In the genomic region with DNA sequence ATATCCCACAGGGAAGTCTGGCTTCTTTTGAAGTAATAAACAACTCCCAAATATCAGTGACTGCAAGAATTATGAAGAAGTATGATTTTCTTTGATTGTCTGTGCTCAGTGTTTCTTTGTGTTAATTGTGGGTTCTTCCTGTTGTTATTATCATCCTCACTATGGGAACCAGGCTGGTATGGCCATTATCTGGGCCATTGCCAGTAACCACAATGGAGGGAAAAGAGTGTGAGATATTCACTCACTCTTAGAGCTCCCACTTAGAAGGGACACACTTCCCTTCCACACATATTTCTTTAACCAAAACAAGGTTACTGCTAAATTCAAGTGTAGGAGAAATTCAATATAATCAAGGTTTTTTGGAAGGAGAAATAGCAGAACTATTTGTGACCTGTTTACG, we compare ENCODE assay signal across 19 cellular contexts.
"Had no signal": no experiment of that assay in that cellular context is flagged by ENCODE, and none has a peak within 500 bp of the region (broad histone marks: within the 10 kb centered on the region; RNA-seq: fewer than 3 reads in every experiment).

No MANE protein-coding gene starts in this region.

- DNase-seq: activated CD4-positive, alpha-beta memory T cell treated with anti-CD3 and anti-CD28 coated beads, Interleukin-2, amount 10 ng/mL, durations not matched to agents 7 days and 5 days; activated CD4-positive, alpha-beta T cell treated with anti-CD3 and anti-CD28 coated beads for 36 hours; activated naive CD4-positive, alpha-beta T cell treated with anti-CD3 and anti-CD28 coated beads, Interleukin-2, amount 10 ng/mL, durations not matched to agents 7 days and 5 days; activated T-cell treated with anti-CD3 and anti-CD28 coated beads, Interleukin-2, amount 50 U/mL, for 24 hours; body of pancreas; effector CD8-positive, alpha-beta T cell; esophagus squamous epithelium; glutamatergic neuron; hypothalamus; kidney; left lung; mucosa of descending colon; naive thymus-derived CD4-positive, alpha-beta T cell; WERI-Rb-1 had no signal

- H3K36me3 Mint-ChIP-seq: activated naive CD4-positive, alpha-beta T cell treated with anti-CD3 and anti-CD28 coated beads, Interleukin-2, amount 10 ng/mL, durations not matched to agents 7 days and 5 days; naive thymus-derived CD4-positive, alpha-beta T cell; stimulated activated effector memory CD8-positive, alpha-beta T cell treated with anti-CD3 and anti-CD28 coated beads, Interleukin-12 subunit alpha, Interleukin-12 subunit beta, amount 100 ng/mL, for 72 hours had no signal

- H3K79me2 ChIP-seq: parathyroid adenoma had no signal

- FAIRE-seq: endothelial cell of umbilical vein had no signal

- ATAC-seq: activated CD4-positive, alpha-beta T cell treated with anti-CD3 and anti-CD28 coated beads for 36 hours; body of pancreas; left lung; mucosa of descending colon; naive thymus-derived CD4-positive, alpha-beta T cell; stimulated activated effector memory CD8-positive, alpha-beta T cell treated with anti-CD3 and anti-CD28 coated beads, Interleukin-12 subunit alpha, Interleukin-12 subunit beta, amount 100 ng/mL, for 72 hours had no signal

- H3K4me1 ChIP-seq: body of pancreas, esophagus squamous epithelium, left lung, parathyroid adenoma had no signal

- H3K9ac ChIP-seq: parathyroid adenoma had no signal

- H3K4me3 ChIP-seq: body of pancreas, esophagus squamous epithelium, left lung, mucosa of descending colon had no signal

- H3K4me1 Mint-ChIP-seq: activated CD4-positive, alpha-beta memory T cell treated with anti-CD3 and anti-CD28 coated beads, Interleukin-2, amount 10 ng/mL, durations not matched to agents 7 days and 5 days; activated CD4-positive, alpha-beta T cell treated with anti-CD3 and anti-CD28 coated beads for 36 hours; activated naive CD4-positive, alpha-beta T cell treated with anti-CD3 and anti-CD28 coated beads, Interleukin-2, amount 10 ng/mL, durations not matched to agents 7 days and 5 days; central memory CD8-positive, alpha-beta T cell; naive thymus-derived CD4-positive, alpha-beta T cell; stimulated activated effector memory CD8-positive, alpha-beta T cell treated with anti-CD3 and anti-CD28 coated beads, Interleukin-12 subunit alpha, Interleukin-12 subunit beta, amount 100 ng/mL, for 72 hours had no signal

- H3K27ac Mint-ChIP-seq: activated CD4-positive, alpha-beta memory T cell treated with anti-CD3 and anti-CD28 coated beads, Interleukin-2, amount 10 ng/mL, durations not matched to agents 7 days and 5 days; activated CD4-positive, alpha-beta T cell treated with anti-CD3 and anti-CD28 coated beads for 36 hours; activated naive CD4-positive, alpha-beta T cell treated with anti-CD3 and anti-CD28 coated beads, Interleukin-2, amount 10 ng/mL, durations not matched to agents 7 days and 5 days; activated T-cell treated with anti-CD3 and anti-CD28 coated beads, Interleukin-2, amount 50 U/mL, for 24 hours; naive thymus-derived CD4-positive, alpha-beta T cell; stimulated activated effector memory CD8-positive, alpha-beta T cell treated with anti-CD3 and anti-CD28 coated beads, Interleukin-12 subunit alpha, Interleukin-12 subunit beta, amount 100 ng/mL, for 72 hours had no signal

- H3K9me3 ChIP-seq: body of pancreas, esophagus squamous epithelium, left lung, mucosa of descending colon, neutrophil had no signal

- H3K36me3 ChIP-seq: esophagus squamous epithelium, left lung, neutrophil, WERI-Rb-1 had no signal

- H3K27me3 ChIP-seq: body of pancreas, esophagus squamous epithelium, left lung, neutrophil had no signal

- H3K9me3 Mint-ChIP-seq: central memory CD8-positive, alpha-beta T cell had no signal

- H3K27me3 Mint-ChIP-seq: activated CD4-positive, alpha-beta memory T cell treated with anti-CD3 and anti-CD28 coated beads, Interleukin-2, amount 10 ng/mL, durations not matched to agents 7 days and 5 days; activated CD4-positive, alpha-beta T cell treated with anti-CD3 and anti-CD28 coated beads for 36 hours; activated naive CD4-positive, alpha-beta T cell treated with anti-CD3 and anti-CD28 coated beads, Interleukin-2, amount 10 ng/mL, durations not matched to agents 7 days and 5 days; activated T-cell treated with anti-CD3 and anti-CD28 coated beads, Interleukin-2, amount 50 U/mL, for 24 hours; central memory CD8-positive, alpha-beta T cell; naive thymus-derived CD4-positive, alpha-beta T cell had no signal

- H2AFZ ChIP-seq: parathyroid adenoma had no signal

- H3K27ac ChIP-seq: body of pancreas, esophagus squamous epithelium, left lung, neutrophil, parathyroid adenoma, WERI-Rb-1 had no signal

- H3K4me3 Mint-ChIP-seq: activated CD4-positive, alpha-beta memory T cell treated with anti-CD3 and anti-CD28 coated beads, Interleukin-2, amount 10 ng/mL, durations not matched to agents 7 days and 5 days; activated CD4-positive, alpha-beta T cell treated with anti-CD3 and anti-CD28 coated beads for 36 hours; activated naive CD4-positive, alpha-beta T cell treated with anti-CD3 and anti-CD28 coated beads, Interleukin-2, amount 10 ng/mL, durations not matched to agents 7 days and 5 days; activated T-cell treated with anti-CD3 and anti-CD28 coated beads, Interleukin-2, amount 50 U/mL, for 24 hours; central memory CD8-positive, alpha-beta T cell; naive thymus-derived CD4-positive, alpha-beta T cell; stimulated activated effector memory CD8-positive, alpha-beta T cell treated with anti-CD3 and anti-CD28 coated beads, Interleukin-12 subunit alpha, Interleukin-12 subunit beta, amount 100 ng/mL, for 72 hours had no signal
